14 cellular contexts compared by ENCODE assay signal in genomic region chr2:241762321-241762932, GRCh38. TPM values are rescaled to one million over a fixed set of nuclear protein-coding genes. Genes with fewer than 3 reads are reported as not detected.
DNase-seq lines count a peak whose midpoint lies in the region; ATAC-seq and TF ChIP-seq lines count a peak whose summit lies in the region.
"Had no signal": no experiment of that assay in that cellular context is flagged by ENCODE, and none has a peak within 500 bp of the region (broad histone marks: within the 10 kb centered on the region; RNA-seq: fewer than 3 reads in every experiment).

No MANE protein-coding gene starts in this region.

- TF ChIP-seq CTCF in natural killer cell (IDR thresholded peaks at IDR 0.05), result no peak

- DNase-seq in T-helper 2 cell treated with Interferon-gamma antibody and Interleukin-4, amounts not matched to agents 5 μg/mL and 100 μg/mL, for 36 hours (ENCODE audit: low spot score), result no peak
- no peak for DNase-seq in T-helper 2 cell
- peak; percentile 89 for DNase-seq in DMS79 treated with DMSO at 0.1 percent for 48 hours (lab: John Stamatoyannopoulos, UW)
- peak; percentile 12 for DNase-seq in activated CD8-positive, alpha-beta memory T cell treated with anti-CD3 and anti-CD28 coated beads, Interleukin-2, amount 50 U/mL, for 4 hours
- DNase-seq in natural killer cell, result no peak
- no peak for DNase-seq in stimulated activated naive CD4-positive, alpha-beta T cell treated with Interleukin-2 at 50 U/mL for 16 hours (lab: John Stamatoyannopoulos, UW)
- no peak for DNase-seq in activated gamma-delta T cell (lab: John Stamatoyannopoulos, UW)
- no peak for DNase-seq in caudate nucleus (lab: John Stamatoyannopoulos, UW)
- DNase-seq: esophagus squamous epithelium; KBM-7; NCI-H2171; SIG-M5; stimulated activated naive CD4-positive, alpha-beta T cell had no signal

- peaks cover 13% of the 10 kb centered on the region for H3K4me1 Mint-ChIP-seq in T-helper 2 cell treated with Interferon-gamma antibody and Interleukin-4, amounts not matched to agents 5 μg/mL and 100 μg/mL, for 36 hours (ENCODE audit: low read depth)
- H3K4me1 Mint-ChIP-seq in natural killer cell, result peaks cover 35 to 41% of the 10 kb centered on the region in 2 donors

- intact Hi-C loops in natural killer cell (cut with micrococcal nuclease), result loop anchor here (2.0 to 5.0 kb wide), 6 partner anchors 22 to 1202 kb away; partner anchors contain the start of genes DTYMK, DUSP28, HDLBP and RTP5

- H3K27ac ChIP-seq in caudate nucleus (ENCODE audit: low read depth, low read length), result no peak overlapping the region

- H3K36me3 Mint-ChIP-seq in T-helper 2 cell treated with Interferon-gamma antibody and Interleukin-4, amounts not matched to agents 5 μg/mL and 100 μg/mL, for 36 hours (ENCODE audit: low read depth), result peaks cover 17% of the 10 kb centered on the region
- peaks cover 9% of the 10 kb centered on the region for H3K36me3 Mint-ChIP-seq in natural killer cell

- H3K27me3 Mint-ChIP-seq in T-helper 2 cell treated with Interferon-gamma antibody and Interleukin-4, amounts not matched to agents 5 μg/mL and 100 μg/mL, for 36 hours (ENCODE audit: low read depth), result no peaks in the 10 kb centered on the region
- peaks cover 0 to 9% of the 10 kb centered on the region in 2 donors for H3K27me3 Mint-ChIP-seq in natural killer cell (ENCODE audit: low read depth in 2 of 2)

- peak overlapping the region; percentile 62 for H3K27ac Mint-ChIP-seq in T-helper 2 cell treated with Interferon-gamma antibody and Interleukin-4, amounts not matched to agents 5 μg/mL and 100 μg/mL, for 36 hours
- H3K27ac Mint-ChIP-seq in natural killer cell, result peak overlapping the region; percentile 94 to 96

- ATAC-seq in natural killer cell, result peak; percentile 14 to 59 (median 27)

- H3K9me3 Mint-ChIP-seq in T-helper 2 cell treated with Interferon-gamma antibody and Interleukin-4, amounts not matched to agents 5 μg/mL and 100 μg/mL, for 36 hours, result no peaks in the 10 kb centered on the region
- peaks cover 0 to 3% of the 10 kb centered on the region in 2 donors for H3K9me3 Mint-ChIP-seq in natural killer cell

- peak overlapping the region; percentile 51 for H3K4me3 Mint-ChIP-seq in T-helper 2 cell treated with Interferon-gamma antibody and Interleukin-4, amounts not matched to agents 5 μg/mL and 100 μg/mL, for 36 hours
- H3K4me3 Mint-ChIP-seq in natural killer cell, result peak overlapping the region; percentile 93
- H3K4me3 Mint-ChIP-seq: neural crest cell had no signal

RNA-seq across cellular contexts. Expression of gene GAL3ST2, which starts 14.2 kb away (rescaled TPM):
- under 1 TPM in 1 of 3 donors, not detected in 2; 0.88 TPM for total RNA-seq in natural killer cell

RNA-seq across cellular contexts. Expression of gene D2HGDH, which starts 28.0 kb away (rescaled TPM):
- total RNA-seq in natural killer cell, result 10 to 100 TPM; 28.9 to 45.5 (median 43.4) TPM

RNA-seq across cellular contexts. Expression of gene NEU4, which starts 46.6 kb away (rescaled TPM):
- total RNA-seq in natural killer cell, result 1 to 10 TPM in 2 of 3 donors, under 1 TPM in 1; 0.39 to 6.6 (median 2.2) TPM
- total RNA-seq: esophagus squamous epithelium had no signal

Comparison
In these comparisons a context has a peak if more than half of its experiments do, and no peak if none do; other contexts are left out.
1. DNase-seq: peak in DMS79 treated with DMSO at 0.1 percent for 48 hours (single experiment) and activated CD8-positive, alpha-beta memory T cell treated with anti-CD3 and anti-CD28 coated beads, Interleukin-2, amount 50 U/mL, for 4 hours (single experiment); none in T-helper 2 cell treated with Interferon-gamma antibody and Interleukin-4, amounts not matched to agents 5 μg/mL and 100 μg/mL, for 36 hours (single experiment), T-helper 2 cell (0 of 5), natural killer cell (single experiment), stimulated activated naive CD4-positive, alpha-beta T cell treated with Interleukin-2 at 50 U/mL for 16 hours (single experiment), activated gamma-delta T cell (single experiment) and caudate nucleus (0 of 61).